In the genomic region with DNA sequence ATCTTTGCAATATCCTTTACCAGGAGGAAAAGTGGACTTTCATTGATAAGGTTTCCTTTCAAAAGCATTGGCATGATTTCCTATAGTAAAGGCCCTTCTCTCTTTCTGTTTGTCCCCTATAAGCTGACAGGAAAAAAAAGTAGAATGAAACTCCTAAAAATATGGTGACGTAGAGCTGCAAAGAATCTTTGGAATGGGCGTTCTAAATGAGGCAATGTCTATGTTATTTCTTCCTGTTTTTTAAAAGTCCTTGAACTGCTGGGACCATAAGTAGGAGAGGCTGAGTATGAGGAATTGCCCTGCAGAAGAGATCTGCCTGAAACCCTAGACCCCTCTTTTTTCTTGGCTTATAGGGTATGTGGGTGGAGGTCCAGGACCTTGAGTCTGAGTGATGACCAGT, we compare ENCODE assay signal across 20 cellular contexts. TPM values are rescaled to one million over a fixed set of nuclear protein-coding genes. Genes with fewer than 3 reads are reported as not detected.
A peak's percentile ranks its signal among the peaks of the same experiment; 100 is the strongest.
DNase-seq lines count a peak whose midpoint lies in the region; ATAC-seq and TF ChIP-seq lines count a peak whose summit lies in the region.
"Had no signal": no experiment of that assay in that cellular context is flagged by ENCODE, and none has a peak within 500 bp of the region (broad histone marks: within the 10 kb centered on the region; RNA-seq: fewer than 3 reads in every experiment).

No MANE protein-coding gene starts in this region.

- no peak overlapping the region for H3K14ac ChIP-seq in IMR-90 (replicated peaks; ENCODE audit: low read depth, low read length)

- peak overlapping the region; percentile 64 for H2BK5ac ChIP-seq in IMR-90 (ENCODE audit: low read depth, low read length, poor library complexity, severe bottlenecking)

- peak overlapping the region; percentile 47 for H3K4ac ChIP-seq in IMR-90 (ENCODE audit: low read depth, low read length)

- WGBS in IMR-90 (ENCODE audit: extremely low coverage in 2 of 2, insufficient read length in 1 of 2), 2 experiments: no CpG with 5 or more reads among the region's 2 CpGs

- no peaks in the 10 kb centered on the region for H3K9me3 Mint-ChIP-seq in activated CD4-positive, alpha-beta T cell treated with anti-CD3 and anti-CD28 coated beads, Interleukin-2, amount 10 ng/mL, durations not matched to agents 7 days and 5 days
- H3K9me3 Mint-ChIP-seq: activated CD4-positive, alpha-beta memory T cell treated with anti-CD3 and anti-CD28 coated beads for 36 hours; naive thymus-derived CD8-positive, alpha-beta T cell; stimulated activated naive B cell treated with anti-CD40 and anti-IgM and Interleukin-4, amounts not matched to agents 10 μg/mL and 1 μg/mL and 100 μg/mL, for 72 hours had no signal

- H3K27me3 ChIP-seq in IMR-90 (ENCODE audit: control insufficient read depth, insufficient read depth, low read length) (no peaks in the 10 kb centered on the region), WERI-Rb-1 (ENCODE audit: insufficient read depth, low read depth, severe bottlenecking) (no peaks in the 10 kb centered on the region)
- H3K27me3 ChIP-seq: upper lobe of left lung had no signal

- peaks cover 7% of the 10 kb centered on the region; the same call in 1 of the 2 replicates for H4K20me1 ChIP-seq in IMR-90 (ENCODE audit: insufficient read depth, low read length)

- no peak overlapping the region for H2AFZ ChIP-seq in IMR-90 (replicated peaks; ENCODE audit: low read length, poor library complexity)
- H2AFZ ChIP-seq: parathyroid adenoma, PC-9 had no signal

- H3K4me2 ChIP-seq in IMR-90 (ENCODE audit: low read depth, low read length): no peak overlapping the region; the same call in 1 of the 2 replicates
- H3K4me2 ChIP-seq: PC-9 had no signal

- intact Hi-C loops in IMR-90 (cut with micrococcal nuclease): no loop called here

- no peak for TF ChIP-seq CTCF in IMR-90 (conservative IDR thresholded peaks at IDR 0.05; ENCODE audit: low read depth, low read length)
- no peak for TF ChIP-seq CTCF in cardiac fibroblast (IDR thresholded peaks at IDR 0.05; ENCODE audit: low read depth, low read length)
- no peak for TF ChIP-seq CTCF in WERI-Rb-1 (IDR thresholded peaks at IDR 0.05; ENCODE audit: low read depth, low read length)

- H3K18ac ChIP-seq in IMR-90 (ENCODE audit: low read depth, low read length): 0 out of 2 replicates have a peak overlapping the region, but pooled peaks have one; percentile 24

- no peaks in the 10 kb centered on the region for H3K36me3 Mint-ChIP-seq in activated CD4-positive, alpha-beta T cell treated with anti-CD3 and anti-CD28 coated beads, Interleukin-2, amount 10 ng/mL, durations not matched to agents 7 days and 5 days (ENCODE audit: low read depth)
- H3K36me3 Mint-ChIP-seq: activated CD4-positive, alpha-beta memory T cell treated with anti-CD3 and anti-CD28 coated beads for 36 hours; naive thymus-derived CD8-positive, alpha-beta T cell; stimulated activated naive B cell treated with anti-CD40 and anti-IgM and Interleukin-4, amounts not matched to agents 10 μg/mL and 1 μg/mL and 100 μg/mL, for 72 hours had no signal

- POLR2A ChIA-PET in IMR-90 (lab: Charles Lee; ENCODE audit: unreplicated experiment): no interaction called here
- POLR2A ChIA-PET in activated CD4-positive, alpha-beta T cell treated with anti-CD3 and anti-CD28 coated beads, Interleukin-2, amount 10 ng/mL, durations not matched to agents 7 days and 5 days (lab: Charles Lee): no interaction called here

- no peak for ATAC-seq in IMR-90 (ENCODE audit: low read depth)
- ATAC-seq in GM18498 (IDR thresholded peaks at IDR 0.05; ENCODE audit: unreplicated experiment): no peak
- ATAC-seq: naive thymus-derived CD8-positive, alpha-beta T cell; stimulated activated naive B cell treated with anti-CD40 and anti-IgM and Interleukin-4, amounts not matched to agents 10 μg/mL and 1 μg/mL and 100 μg/mL, for 72 hours had no signal

- no peak for DNase-seq in IMR-90
- peak; percentile 77 to 91 for DNase-seq in cardiac fibroblast (ENCODE audit: low read depth in 2 of 2)
- peak; percentile 16 for DNase-seq in hepatic stellate cell (ENCODE audit: low spot score)
- DNase-seq in substantia nigra (lab: John Stamatoyannopoulos, UW): no peak
- DNase-seq in activated CD4-positive, alpha-beta T cell treated with anti-CD3 and anti-CD28 coated beads, Interleukin-2, amount 10 ng/mL, durations not matched to agents 7 days and 5 days: no peak
- no peak for DNase-seq in WERI-Rb-1
- DNase-seq: activated CD4-positive, alpha-beta memory T cell treated with anti-CD3 and anti-CD28 coated beads for 36 hours; AML-193; amniotic stem cell; DMS79 treated with DMSO at 0.1 percent for 48 hours; Karpas-422; naive thymus-derived CD8-positive, alpha-beta T cell; NCI-H187 treated with DMSO at 0.1 percent for 48 hours; NCI-H345; PC-9; stimulated activated naive B cell treated with anti-CD40 and anti-IgM and Interleukin-4, amounts not matched to agents 10 μg/mL and 1 μg/mL and 100 μg/mL, for 72 hours; T-helper 2 cell; upper lobe of left lung had no signal

- CTCF ChIA-PET in IMR-90 (lab: Yijun Ruan, JAX): interaction anchor here (0.7 kb wide), 1 partner anchor 204 kb away, joined by 5 read pairs; no protein-coding TSS in a partner anchor
- CTCF ChIA-PET in activated CD4-positive, alpha-beta T cell treated with anti-CD3 and anti-CD28 coated beads, Interleukin-2, amount 10 ng/mL, durations not matched to agents 7 days and 5 days (lab: Charles Lee): no interaction called here

- no peak overlapping the region for H3K9ac ChIP-seq in IMR-90 (ENCODE audit: low read depth, low read length)
- H3K9ac ChIP-seq: parathyroid adenoma had no signal

- peaks cover 21% of the 10 kb centered on the region for H3K9me1 ChIP-seq in IMR-90 (ENCODE audit: insufficient read depth, low read length)

- TF ChIP-seq POLR2A in IMR-90 (IDR thresholded peaks at IDR 0.05; ENCODE audit: low read depth, low read length): no peak

- no peak overlapping the region for H3K56ac ChIP-seq in IMR-90 (ENCODE audit: extremely low read depth, insufficient read depth, low read length)

- H2AK5ac ChIP-seq in IMR-90 (ENCODE audit: low read depth, low read length): no peak overlapping the region

- peak overlapping the region; percentile 72; the same call in 1 of the 3 replicates for H2BK15ac ChIP-seq in IMR-90 (ENCODE audit: low read depth, low read length)

- H2AK9ac ChIP-seq in IMR-90 (replicated peaks; ENCODE audit: low read depth, low read length, poor library complexity): no peak overlapping the region

- H3K4me1 Mint-ChIP-seq in activated CD4-positive, alpha-beta T cell treated with anti-CD3 and anti-CD28 coated beads, Interleukin-2, amount 10 ng/mL, durations not matched to agents 7 days and 5 days: peaks cover 10% of the 10 kb centered on the region

- no peak overlapping the region; the same call in 1 of the 2 replicates for H3K23ac ChIP-seq in IMR-90 (ENCODE audit: low read depth, low read length)

- H3K4me3 Mint-ChIP-seq in activated CD4-positive, alpha-beta T cell treated with anti-CD3 and anti-CD28 coated beads, Interleukin-2, amount 10 ng/mL, durations not matched to agents 7 days and 5 days: no peak overlapping the region
- H3K4me3 Mint-ChIP-seq: activated CD4-positive, alpha-beta memory T cell treated with anti-CD3 and anti-CD28 coated beads for 36 hours; naive thymus-derived CD8-positive, alpha-beta T cell; stimulated activated naive B cell treated with anti-CD40 and anti-IgM and Interleukin-4, amounts not matched to agents 10 μg/mL and 1 μg/mL and 100 μg/mL, for 72 hours had no signal

- TF ChIP-seq RAD21 in IMR-90 (IDR thresholded peaks at IDR 0.05; ENCODE audit: low read length): no peak

- no TSS peak for BruUV-seq in IMR-90 (replicated peaks; lab: Mats Ljungman, UMichigan)

- H3K79me1 ChIP-seq in IMR-90 (ENCODE audit: low read depth in 1 of 2, low read length in 2 of 2): 0 out of 4 replicates have a peak, but pooled peaks cover 0 to 4% of the 10 kb centered on the region in 2 experiments

- H3K9me3 ChIP-seq in IMR-90 (ENCODE audit: control insufficient read depth, insufficient read depth, low read length): no peaks in the 10 kb centered on the region
- no peaks in the 10 kb centered on the region for H3K9me3 ChIP-seq in WERI-Rb-1 (ENCODE audit: severe bottlenecking)
- H3K9me3 ChIP-seq: upper lobe of left lung had no signal

- H3K4me1 ChIP-seq in IMR-90 (ENCODE audit: control insufficient read depth, insufficient read depth, low read length): peaks cover 11% of the 10 kb centered on the region
- H3K4me1 ChIP-seq: parathyroid adenoma had no signal

- H3K27ac Mint-ChIP-seq in activated CD4-positive, alpha-beta T cell treated with anti-CD3 and anti-CD28 coated beads, Interleukin-2, amount 10 ng/mL, durations not matched to agents 7 days and 5 days: no peak overlapping the region
- H3K27ac Mint-ChIP-seq: activated CD4-positive, alpha-beta memory T cell treated with anti-CD3 and anti-CD28 coated beads for 36 hours; naive thymus-derived CD8-positive, alpha-beta T cell; stimulated activated naive B cell treated with anti-CD40 and anti-IgM and Interleukin-4, amounts not matched to agents 10 μg/mL and 1 μg/mL and 100 μg/mL, for 72 hours had no signal

- H2BK20ac ChIP-seq in IMR-90 (ENCODE audit: low read depth, low read length): peak overlapping the region; percentile 33; the same call in 1 of the 2 replicates

- in situ Hi-C loops in IMR-90 (cut with MboI; ENCODE audit: low sequenced_read_pairs): loop anchor here (10.0 kb wide), 1 partner anchor 176 kb away; no protein-coding TSS in a partner anchor

- dilution Hi-C loops in IMR-90 (cut with HindIII; ENCODE audit: low sequenced_read_pairs, unreplicated experiment): no loop called here

- H3K27ac ChIP-seq in IMR-90 (ENCODE audit: insufficient read depth, low read length) (no peak overlapping the region), substantia nigra (ENCODE audit: low read depth, low read length, poor library complexity, severe bottlenecking) (peak overlapping the region; percentile 16), WERI-Rb-1 (no peak overlapping the region)
- H3K27ac ChIP-seq: parathyroid adenoma, PC-9, upper lobe of left lung had no signal

- peak overlapping the region; percentile 16; the same call in 1 of the 2 replicates for H4K5ac ChIP-seq in IMR-90 (ENCODE audit: low read depth, low read length)

- H2BK120ac ChIP-seq in IMR-90 (ENCODE audit: low read depth, low read length): peak overlapping the region; percentile 76; the same call in 1 of the 2 replicates

- peaks cover 10% of the 10 kb centered on the region for H3K27me3 Mint-ChIP-seq in activated CD4-positive, alpha-beta T cell treated with anti-CD3 and anti-CD28 coated beads, Interleukin-2, amount 10 ng/mL, durations not matched to agents 7 days and 5 days
- H3K27me3 Mint-ChIP-seq: stimulated activated naive B cell treated with anti-CD40 and anti-IgM and Interleukin-4, amounts not matched to agents 10 μg/mL and 1 μg/mL and 100 μg/mL, for 72 hours had no signal

- H4K91ac ChIP-seq in IMR-90 (ENCODE audit: insufficient read depth, low read depth, low read length): no peak overlapping the region

- H4K8ac ChIP-seq in IMR-90 (ENCODE audit: low read depth in 2 of 2, low read length in 2 of 2): no peak overlapping the region

- H3K4me3 ChIP-seq in IMR-90 (ENCODE audit: insufficient read depth, low read depth, low read length) (no peak overlapping the region), cardiac fibroblast (replicated peaks in 1 of 2; ENCODE audit: low read depth in 2 of 2, low read length in 2 of 2) (no peak overlapping the region), WERI-Rb-1 (ENCODE audit: low read depth, low read length) (no peak overlapping the region)
- H3K4me3 ChIP-seq: PC-9, upper lobe of left lung had no signal

- H3K36me3 ChIP-seq in IMR-90 (ENCODE audit: control insufficient read depth, insufficient read depth, low read length) (no peaks in the 10 kb centered on the region), WERI-Rb-1 (no peaks in the 10 kb centered on the region)
- H3K36me3 ChIP-seq: upper lobe of left lung had no signal

RNA-seq across cellular contexts. Expression of gene ST3GAL6, which starts 17.2 kb away (rescaled TPM):
- 0.36 and 1.4 TPM in 2 replicates for total RNA-seq in IMR-90 (2012; rRNA removed)
- 0.83 and 0.99 TPM in 2 replicates for polyA plus RNA-seq in IMR-90 (2012; rRNA removed)
- 0.20 TPM in 1 of 2 replicates, not detected in the other for polyA plus RNA-seq in IMR-90 (2012; cell fraction: cytosol; rRNA removed)
- 0.09 and 1.2 TPM in 2 replicates for polyA plus RNA-seq in IMR-90 (2012; cell fraction: nucleus; rRNA removed; ENCODE audit: low replicate concordance)
- total RNA-seq in activated CD4-positive, alpha-beta T cell treated with anti-CD3 and anti-CD28 coated beads, Interleukin-2, amount 10 ng/mL, durations not matched to agents 7 days and 5 days: under 1 TPM; 0.07 to 0.08 TPM
- total RNA-seq: activated CD4-positive, alpha-beta memory T cell treated with anti-CD3 and anti-CD28 coated beads for 36 hours; naive thymus-derived CD8-positive, alpha-beta T cell had no signal
- polyA plus RNA-seq: naive thymus-derived CD8-positive, alpha-beta T cell had no signal

Comparison
In these comparisons a context has a peak if more than half of its experiments do, and no peak if none do; other contexts are left out.
1. DNase-seq: peak in cardiac fibroblast (2 of 2) and hepatic stellate cell (single experiment); none in IMR-90 (single experiment), substantia nigra (0 of 49), activated CD4-positive, alpha-beta T cell treated with anti-CD3 and anti-CD28 coated beads, Interleukin-2, amount 10 ng/mL, durations not matched to agents 7 days and 5 days (single experiment) and WERI-Rb-1 (single experiment).